Comparison of ENCODE assay signal across 1 cellular context in genomic region chr2:169768262-169768995, GRCh38.
TF ChIP-seq lines count a peak whose summit lies in the region.

No MANE protein-coding gene starts in this region.

TF ChIP-seq in WTC11, 78 proteins besides CTCF, POLR2A, EP300 and RAD21 (continued from another document):
- TF ChIP-seq ZNF532 (CRISPR knock-in tag; IDR thresholded peaks at IDR 0.05; ENCODE audit: borderline replicate concordance) (no peak), GTF2I (CRISPR knock-in tag; conservative IDR thresholded peaks at IDR 0.05) (no peak), CBFB (CRISPR knock-in tag; IDR thresholded peaks at IDR 0.05; ENCODE audit: low read depth) (no peak), NR3C1 (CRISPR knock-in tag; conservative IDR thresholded peaks at IDR 0.05; ENCODE audit: low read depth) (no peak), NFE2L1 (CRISPR knock-in tag; IDR thresholded peaks at IDR 0.05) (no peak), ZNF416 (CRISPR knock-in tag; IDR thresholded peaks at IDR 0.05) (no peak)
